Comparison of ENCODE assay signal across 21 cellular contexts in the genomic region with DNA sequence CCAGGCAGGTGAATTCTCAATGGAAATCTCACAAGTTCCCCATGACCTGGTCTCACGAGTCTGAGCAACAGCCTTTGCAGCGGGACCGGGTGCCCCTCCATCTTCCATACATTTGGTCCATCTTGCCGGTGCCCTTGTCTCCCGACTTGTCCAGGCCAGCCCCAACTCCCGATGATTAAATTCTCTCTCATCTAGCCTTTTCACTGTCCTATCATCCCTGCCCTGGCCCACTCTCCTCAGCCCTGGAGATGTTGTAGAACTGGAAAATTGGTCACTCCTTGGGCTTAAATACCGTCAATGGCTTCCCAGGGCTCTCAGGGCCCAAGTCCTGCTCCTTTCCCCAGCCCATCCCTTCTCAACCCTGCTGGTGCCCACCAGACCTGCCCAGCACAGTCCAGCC. TPM values are rescaled to one million over a fixed set of nuclear protein-coding genes. Genes with fewer than 3 reads are reported as not detected.
DNase-seq lines count a peak whose midpoint lies in the region; ATAC-seq and TF ChIP-seq lines count a peak whose summit lies in the region.
"Had no signal": no experiment of that assay in that cellular context is flagged by ENCODE, and none has a peak within 500 bp of the region (broad histone marks: within the 10 kb centered on the region; RNA-seq: fewer than 3 reads in every experiment).

No MANE protein-coding gene starts in this region.

- intact Hi-C loops in PC-3 (cut with micrococcal nuclease), result no loop called here

- H3K9me2 ChIP-seq in neural cell (ENCODE audit: insufficient read depth, low read length) (no peaks in the 10 kb centered on the region), PC-3 (replicated peaks; ENCODE audit: low read length) (no peaks in the 10 kb centered on the region), SK-N-SH (no peaks in the 10 kb centered on the region)

- no peak for TF ChIP-seq CTCF in neural cell (IDR thresholded peaks at IDR 0.05; ENCODE audit: poor library complexity, severe bottlenecking)
- no peak for TF ChIP-seq CTCF in osteocyte (IDR thresholded peaks at IDR 0.05)
- no peak for TF ChIP-seq CTCF in PC-3 (conservative IDR thresholded peaks at IDR 0.05; ENCODE audit: low read depth, low read length)
- no peak for TF ChIP-seq CTCF in SK-N-SH (IDR thresholded peaks at IDR 0.05)

- H3K36me3 ChIP-seq in neural cell (ENCODE audit: insufficient read depth, low read length) (no peaks in the 10 kb centered on the region), PC-3 (ENCODE audit: low read depth, low read length) (no peaks in the 10 kb centered on the region), SK-N-SH (replicated peaks in 1 of 2; ENCODE audit: control insufficient read depth in 1 of 2, insufficient read depth in 2 of 2, low read length in 1 of 2) (no peaks in the 10 kb centered on the region)
- H3K36me3 ChIP-seq: HAP-1 had no signal

- H3K27ac ChIP-seq in neural cell (ENCODE audit: low read length) (peak overlapping the region; percentile 52), PC-3 (ENCODE audit: low read length) (no peak overlapping the region), SK-N-SH (ENCODE audit: low read depth in 2 of 2, low read length in 1 of 2) (no peak overlapping the region)

- H3K4me1 ChIP-seq in PC-3 (ENCODE audit: insufficient read depth, low read length), result no peaks in the 10 kb centered on the region
- peaks cover 0 to 6% of the 10 kb centered on the region in 2 experiments; a peak in 1 of 4 replicates for H3K4me1 ChIP-seq in SK-N-SH (ENCODE audit: control insufficient read depth in 1 of 2, insufficient read depth in 2 of 2, low read depth in 1 of 2, low read length in 1 of 2)
- H3K4me1 ChIP-seq: HAP-1 had no signal

- TF ChIP-seq RAD21 in neural cell (conservative IDR thresholded peaks at IDR 0.05) (no peak), SK-N-SH (IDR thresholded peaks at IDR 0.05; ENCODE audit: low read length) (no peak)

- WGBS in SK-N-SH (ENCODE audit: low lambda C conversion rate), result 70% methylated on average over 7 of the region's 7 CpGs

- peaks cover 15% of the 10 kb centered on the region for H3K27me3 Mint-ChIP-seq in stimulated activated naive CD8-positive, alpha-beta T cell treated with anti-CD3 and anti-CD28 coated beads, Interleukin-15, amount 100 ng/mL, for 72 hours
- H3K27me3 Mint-ChIP-seq in osteocyte (ENCODE audit: unreplicated experiment), result peaks cover 3% of the 10 kb centered on the region

- H3K9me3 ChIP-seq in neural cell (ENCODE audit: low read length), result no peaks in the 10 kb centered on the region
- no peaks in the 10 kb centered on the region for H3K9me3 ChIP-seq in PC-3 (ENCODE audit: low read length)
- peaks cover 5% of the 10 kb centered on the region for H3K9me3 ChIP-seq in SK-N-SH

- H3K4me2 ChIP-seq in neural cell (ENCODE audit: low read length) (no peak overlapping the region), PC-3 (ENCODE audit: low read length) (no peak overlapping the region), SK-N-SH (no peak overlapping the region)

- H4K20me1 ChIP-seq in neural cell (ENCODE audit: insufficient read depth) (no peaks in the 10 kb centered on the region), PC-3 (ENCODE audit: low read length) (no peaks in the 10 kb centered on the region), SK-N-SH (ENCODE audit: insufficient read depth) (no peaks in the 10 kb centered on the region)

- H3K79me2 ChIP-seq in neural cell (replicated peaks; ENCODE audit: insufficient read depth, low read length), result no peaks in the 10 kb centered on the region
- H3K79me2 ChIP-seq in PC-3 (ENCODE audit: low read length), result no peaks in the 10 kb centered on the region
- no peaks in the 10 kb centered on the region for H3K79me2 ChIP-seq in SK-N-SH (ENCODE audit: insufficient read depth)

- H3K27me3 ChIP-seq in neural cell (ENCODE audit: insufficient read depth, low read depth, low read length) (no peaks in the 10 kb centered on the region), PC-3 (ENCODE audit: low read length) (peaks cover 12% of the 10 kb centered on the region; the same call in 1 of the 2 replicates), SK-N-SH (ENCODE audit: insufficient read depth) (no peaks in the 10 kb centered on the region)

- no TSS peak for BruUV-seq in PC-3 (replicated peaks; lab: Mats Ljungman, UMichigan)

- H3K27ac Mint-ChIP-seq in stimulated activated naive CD8-positive, alpha-beta T cell treated with anti-CD3 and anti-CD28 coated beads, Interleukin-15, amount 100 ng/mL, for 72 hours, result no peak overlapping the region
- no peak overlapping the region for H3K27ac Mint-ChIP-seq in osteocyte (ENCODE audit: unreplicated experiment)
- H3K27ac Mint-ChIP-seq: CD4-positive, alpha-beta memory T cell; HFFc6 had no signal

- no peak for DNase-seq in stimulated activated naive CD8-positive, alpha-beta T cell treated with anti-CD3 and anti-CD28 coated beads, Interleukin-15, Interleukin-2, amounts not matched to agents 100 U/mL and 50 U/mL, for 24 hours
- DNase-seq in stimulated activated naive CD8-positive, alpha-beta T cell treated with anti-CD3 and anti-CD28 coated beads, Interleukin-15, amount 100 ng/mL, for 72 hours, result no peak
- DNase-seq in osteocyte (ENCODE audit: extremely low spot score, unreplicated experiment) (peak; percentile 73), PC-3 (no peak), SK-N-SH (no peak)
- DNase-seq: C1 segment of cervical spinal cord; Calu3; CD4-positive, alpha-beta memory T cell; COR-L47; DMS53; DMS79 treated with DMSO at 0.1 percent for 48 hours; GF-D8; GOT3; HFFc6 had no signal

- H3K4me3 ChIP-seq in neural cell (ENCODE audit: low read length) (no peak overlapping the region), PC-3 (ENCODE audit: low read length) (no peak overlapping the region), SK-N-SH (ENCODE audit: low read depth in 2 of 2, low read length in 1 of 2) (no peak overlapping the region)
- H3K4me3 ChIP-seq: HAP-1 had no signal

- no peaks in the 10 kb centered on the region for H3K4me1 Mint-ChIP-seq in stimulated activated naive CD8-positive, alpha-beta T cell treated with anti-CD3 and anti-CD28 coated beads, Interleukin-15, amount 100 ng/mL, for 72 hours
- no peaks in the 10 kb centered on the region for H3K4me1 Mint-ChIP-seq in osteocyte (ENCODE audit: unreplicated experiment)
- H3K4me1 Mint-ChIP-seq: CD4-positive, alpha-beta memory T cell had no signal

- ATAC-seq in stimulated activated naive CD8-positive, alpha-beta T cell treated with anti-CD3 and anti-CD28 coated beads, Interleukin-15, Interleukin-2, amounts not matched to agents 100 U/mL and 50 U/mL, for 24 hours, result peak; percentile 9
- ATAC-seq in stimulated activated naive CD8-positive, alpha-beta T cell treated with anti-CD3 and anti-CD28 coated beads, Interleukin-15, amount 100 ng/mL, for 72 hours, result no peak
- no peak for ATAC-seq in PC-3

- H2AFZ ChIP-seq in neural cell (ENCODE audit: low read depth, low read length), result no peak overlapping the region
- no peak overlapping the region for H2AFZ ChIP-seq in PC-3 (ENCODE audit: low read length)
- no peak overlapping the region for H2AFZ ChIP-seq in SK-N-SH (ENCODE audit: low read depth)

- TF ChIP-seq EP300 in neural cell (conservative IDR thresholded peaks at IDR 0.05; ENCODE audit: poor library complexity, severe bottlenecking), result no peak
- no peak for TF ChIP-seq EP300 in SK-N-SH (IDR thresholded peaks at IDR 0.05; ENCODE audit: borderline replicate concordance in 1 of 2, low read depth in 1 of 2, low read length in 1 of 2)

- H3K9ac ChIP-seq in neural cell (ENCODE audit: low read length) (no peak overlapping the region), PC-3 (ENCODE audit: low read length) (no peak overlapping the region), SK-N-SH (no peak overlapping the region)

- POLR2A ChIA-PET in PC-3 (lab: Charles Lee; ENCODE audit: unreplicated experiment), result no interaction called here
- POLR2A ChIA-PET in SK-N-SH (lab: Yijun Ruan, JAX), result no interaction called here

- CTCF ChIA-PET in PC-3 (lab: Charles Lee) (no interaction called here), SK-N-SH (lab: Yijun Ruan, JAX) (interaction anchor here (1.1 kb wide), 1 partner anchor 46 kb away, joined by 3 read pairs; no protein-coding TSS in a partner anchor)

- H3F3A ChIP-seq in neural cell (ENCODE audit: insufficient read depth, low read length, poor library complexity, severe bottlenecking), result no peaks in the 10 kb centered on the region
- no peaks in the 10 kb centered on the region for H3F3A ChIP-seq in PC-3 (ENCODE audit: low read length, unreplicated experiment)
- H3F3A ChIP-seq in SK-N-SH (replicated peaks; ENCODE audit: insufficient read depth), result no peaks in the 10 kb centered on the region

- H3K9me3 Mint-ChIP-seq in stimulated activated naive CD8-positive, alpha-beta T cell treated with anti-CD3 and anti-CD28 coated beads, Interleukin-15, amount 100 ng/mL, for 72 hours, result peaks cover 4 to 10% of the 10 kb centered on the region in 2 donors
- H3K9me3 Mint-ChIP-seq in osteocyte (ENCODE audit: unreplicated experiment), result peaks cover 5% of the 10 kb centered on the region

- no peaks in the 10 kb centered on the region for H3K36me3 Mint-ChIP-seq in osteocyte (ENCODE audit: unreplicated experiment)

- H3K4me3 Mint-ChIP-seq in stimulated activated naive CD8-positive, alpha-beta T cell treated with anti-CD3 and anti-CD28 coated beads, Interleukin-15, amount 100 ng/mL, for 72 hours, result no peak overlapping the region
- no peak overlapping the region for H3K4me3 Mint-ChIP-seq in osteocyte (ENCODE audit: unreplicated experiment)
- H3K4me3 Mint-ChIP-seq: CD4-positive, alpha-beta memory T cell; HFFc6 had no signal

TF ChIP-seq in neural cell, 6 proteins besides CTCF, POLR2A, EP300 and RAD21 (continues in another document):
- TF ChIP-seq POLR2AphosphoS5 (IDR thresholded peaks at IDR 0.05), result no peak
- no peak for TF ChIP-seq TAF1 (IDR thresholded peaks at IDR 0.05; ENCODE audit: low read depth)
- no peak for TF ChIP-seq MXI1 (conservative IDR thresholded peaks at IDR 0.05; ENCODE audit: poor library complexity, severe bottlenecking)
- TF ChIP-seq EZH2 (IDR thresholded peaks at IDR 0.05; ENCODE audit: borderline replicate concordance, insufficient read depth, low read length, poor library complexity, severe bottlenecking), result no peak
- no peak for TF ChIP-seq SMC3 (conservative IDR thresholded peaks at IDR 0.05; ENCODE audit: poor library complexity)

TF ChIP-seq in SK-N-SH, 30 proteins besides CTCF, POLR2A, EP300 and RAD21 (continues in another document):
- TF ChIP-seq FOXJ3 (CRISPR knock-in tag; IDR thresholded peaks at IDR 0.05) (no peak), SMC3 (IDR thresholded peaks at IDR 0.05; ENCODE audit: low read depth, low read length) (no peak), CHD2 (IDR thresholded peaks at IDR 0.05; ENCODE audit: low read length, partially characterized antibody) (no peak), RCOR1 (IDR thresholded peaks at IDR 0.05; ENCODE audit: low read length) (no peak), TEAD4 (IDR thresholded peaks at IDR 0.05; ENCODE audit: borderline replicate concordance, insufficient read depth) (no peak)

RNA-seq across cellular contexts. Expression of a gene that starts 34.4 kb away (rescaled TPM):
- not detected in 2 replicates for polyA plus RNA-seq in neural cell
- not detected in 2 replicates for polyA minus RNA-seq in neural cell
- total RNA-seq in osteocyte, result not detected in 2 replicates
- total RNA-seq in PC-3 (2014; rRNA removed), result not detected in 2 replicates
- polyA plus RNA-seq in SK-N-SH (2012; rRNA removed), result not detected in 2 replicates
- not detected in 2 replicates for polyA plus RNA-seq in SK-N-SH (2012; cell fraction: cytosol; rRNA removed)
- polyA plus RNA-seq in SK-N-SH (2012; cell fraction: nucleus; rRNA removed), result not detected in 2 replicates
- total RNA-seq: A172; A673; Calu3; CD4-positive, alpha-beta memory T cell; Daoy; G401; HFFc6 had no signal
- polyA plus RNA-seq: BJ; CD4-positive, alpha-beta memory T cell had no signal
